8 cellular contexts compared by ENCODE assay signal in the genomic region with DNA sequence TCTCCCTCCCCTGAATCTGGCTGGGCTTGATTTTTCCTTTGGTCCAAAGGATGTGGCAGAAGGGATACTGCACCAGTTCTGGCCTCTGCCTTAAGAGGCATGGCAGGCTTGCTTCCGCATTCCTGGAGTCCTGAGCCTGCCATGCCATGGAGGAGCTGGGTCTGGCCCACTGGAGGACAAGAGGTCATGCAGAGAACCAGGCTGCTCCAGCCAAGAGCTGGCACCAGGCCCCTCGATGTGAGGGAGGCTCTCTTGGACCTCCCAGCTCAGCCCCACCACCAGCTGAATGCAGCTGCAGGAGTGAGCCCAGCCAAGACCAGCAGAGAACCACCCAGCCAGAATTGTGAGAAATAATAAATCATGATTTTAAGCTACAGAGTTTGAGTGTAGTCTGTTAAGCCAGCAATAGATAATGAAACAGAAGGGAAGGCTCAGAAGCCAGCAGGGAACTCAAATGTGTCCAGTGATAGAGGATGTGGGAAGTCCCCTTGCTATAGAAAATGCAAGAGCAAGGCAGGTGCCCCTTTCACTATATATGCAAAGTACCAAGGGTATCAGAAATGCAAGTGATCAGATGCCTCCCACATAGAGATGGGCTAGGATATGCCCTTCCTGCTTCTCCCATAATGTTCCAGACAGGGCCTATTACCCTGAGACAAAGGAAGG.
DNase-seq lines count a peak whose midpoint lies in the region; ATAC-seq and TF ChIP-seq lines count a peak whose summit lies in the region.

No MANE protein-coding gene starts in this region.

- CTCF ChIA-PET in SK-N-SH (lab: Yijun Ruan, JAX), result interaction anchor here (0.7 to 2.1 kb wide), 4 partner anchors 12 to 227 kb away, joined by 3 to 9 read pairs (median 3); no protein-coding TSS in a partner anchor
- CTCF ChIA-PET in activated B cell treated with CpG ODN at 0.5 μM for 24 hours (lab: Charles Lee), result no interaction called here

- in situ Hi-C loops in GM23248 (cut with MboI), result no loop called here

- TF ChIP-seq RAD21 in SK-N-SH (IDR thresholded peaks at IDR 0.05; ENCODE audit: low read length), result no peak

- no peak for DNase-seq in SK-N-SH
- DNase-seq in activated B cell treated with CpG ODN at 0.5 μM for 24 hours, result no peak
- DNase-seq in sciatic nerve (ENCODE audit: low spot score), result no peak
- DNase-seq in SHP77 (lab: John Stamatoyannopoulos, UW), result no peak
- DNase-seq in GM23248, result no peak
- no peak for DNase-seq in AML-193 (lab: John Stamatoyannopoulos, UW)

- no peak overlapping the region for H3K27ac Mint-ChIP-seq in activated B cell treated with CpG ODN at 0.5 μM for 24 hours

- H3K9me2 ChIP-seq in SK-N-SH, result no peaks in the 10 kb centered on the region
- H3K9me2 ChIP-seq in GM23248 (ENCODE audit: insufficient read depth), result no peaks in the 10 kb centered on the region

- ATAC-seq in SK-N-SH treated with all-trans-retinoic acid at 6 μM for 48 hours (peak; percentile 39; the same call in 1 of the 3 replicates), HG02588 (IDR thresholded peaks at IDR 0.05; ENCODE audit: unreplicated experiment) (peak; percentile 48), activated B cell treated with CpG ODN at 0.5 μM for 24 hours (ENCODE audit: low read depth) (peak; percentile 73), sciatic nerve (peak; percentile 44)

- H3K4me2 ChIP-seq in SK-N-SH, result no peak overlapping the region
- no peak overlapping the region for H3K4me2 ChIP-seq in GM23248 (ENCODE audit: unreplicated experiment)

- H3F3A ChIP-seq in SK-N-SH (replicated peaks; ENCODE audit: insufficient read depth) (no peaks in the 10 kb centered on the region), GM23248 (ENCODE audit: insufficient read depth) (0 out of 2 replicates have a peak, but pooled peaks cover 6% of the 10 kb centered on the region)

- H3K79me2 ChIP-seq in SK-N-SH (ENCODE audit: insufficient read depth), result no peaks in the 10 kb centered on the region
- no peaks in the 10 kb centered on the region for H3K79me2 ChIP-seq in GM23248 (ENCODE audit: insufficient read depth)

- H4K20me1 ChIP-seq in SK-N-SH (ENCODE audit: insufficient read depth), result no peaks in the 10 kb centered on the region
- no peaks in the 10 kb centered on the region for H4K20me1 ChIP-seq in GM23248 (ENCODE audit: insufficient read depth)

- intact Hi-C loops in activated B cell treated with CpG ODN at 0.5 μM for 24 hours (cut with micrococcal nuclease), result loop anchor here (1.0 to 2.0 kb wide), 2 partner anchors 10 to 74 kb away; no protein-coding TSS in a partner anchor
- intact Hi-C loops in sciatic nerve (cut with DNase I), result no loop called here

- no peak overlapping the region for H3K4me3 ChIP-seq in SK-N-SH (ENCODE audit: low read depth in 2 of 2, low read length in 1 of 2)
- H3K4me3 ChIP-seq in GM23248, result no peak overlapping the region

- POLR2A ChIA-PET in SK-N-SH (lab: Yijun Ruan, JAX), result no interaction called here
- POLR2A ChIA-PET in activated B cell treated with CpG ODN at 0.5 μM for 24 hours (lab: Charles Lee), result interaction anchor here (1.2 to 2.3 kb wide), 3 partner anchors 9 to 73 kb away, joined by 4 to 10 read pairs (median 9); no protein-coding TSS in a partner anchor

- no peaks in the 10 kb centered on the region for H3K9me3 Mint-ChIP-seq in activated B cell treated with CpG ODN at 0.5 μM for 24 hours

- H2AFZ ChIP-seq in SK-N-SH (ENCODE audit: low read depth) (no peak overlapping the region), GM23248 (no peak overlapping the region)

- WGBS in SK-N-SH (ENCODE audit: low lambda C conversion rate), result 100% methylated on average over 1 of the region's 2 CpGs
- WGBS in GM23248 (ENCODE audit: low coverage in 1 of 2, low lambda C conversion rate in 2 of 2, missing lambda C conversion rate in 2 of 2), 2 experiments, result 42 to 49% methylated on average over 2 of the region's 2 CpGs

- peak overlapping the region; percentile 39 for H3K4me3 Mint-ChIP-seq in activated B cell treated with CpG ODN at 0.5 μM for 24 hours

- TF ChIP-seq EP300 in SK-N-SH (IDR thresholded peaks at IDR 0.05; ENCODE audit: borderline replicate concordance in 1 of 2, low read depth in 1 of 2, low read length in 1 of 2), result no peak

- no peak overlapping the region for H3K27ac ChIP-seq in SK-N-SH (ENCODE audit: low read depth in 2 of 2, low read length in 1 of 2)
- H3K27ac ChIP-seq in GM23248, result no peak overlapping the region

- H3K9me3 ChIP-seq in SK-N-SH, result no peaks in the 10 kb centered on the region
- H3K9me3 ChIP-seq in GM23248 (ENCODE audit: low read depth), result no peaks in the 10 kb centered on the region

- no peak for TF ChIP-seq CTCF in SK-N-SH (IDR thresholded peaks at IDR 0.05)
- no peak for TF ChIP-seq CTCF in activated B cell treated with CpG ODN at 0.5 μM for 24 hours (IDR thresholded peaks at IDR 0.05)

- H3K4me1 Mint-ChIP-seq in activated B cell treated with CpG ODN at 0.5 μM for 24 hours, result peaks cover 60% of the 10 kb centered on the region

- no peaks in the 10 kb centered on the region for H3K27me3 ChIP-seq in SK-N-SH (ENCODE audit: insufficient read depth)
- H3K27me3 ChIP-seq in GM23248 (replicated peaks; ENCODE audit: insufficient read depth), result no peaks in the 10 kb centered on the region

- H3K4me1 ChIP-seq in SK-N-SH (ENCODE audit: control insufficient read depth in 1 of 2, insufficient read depth in 2 of 2, low read depth in 1 of 2, low read length in 1 of 2) (no peaks in the 10 kb centered on the region; a peak in 1 of 4 replicates), GM23248 (ENCODE audit: insufficient read depth) (0 out of 2 replicates have a peak, but pooled peaks cover 6% of the 10 kb centered on the region)

- no peaks in the 10 kb centered on the region for H3K27me3 Mint-ChIP-seq in activated B cell treated with CpG ODN at 0.5 μM for 24 hours

- H3K36me3 Mint-ChIP-seq in activated B cell treated with CpG ODN at 0.5 μM for 24 hours (ENCODE audit: low read depth), result no peaks in the 10 kb centered on the region

- H3K9ac ChIP-seq in SK-N-SH (no peak overlapping the region), GM23248 (no peak overlapping the region)

- H3K36me3 ChIP-seq in SK-N-SH (replicated peaks in 1 of 2; ENCODE audit: control insufficient read depth in 1 of 2, insufficient read depth in 2 of 2, low read length in 1 of 2) (no peaks in the 10 kb centered on the region), GM23248 (ENCODE audit: low read depth) (no peaks in the 10 kb centered on the region)

TF ChIP-seq in SK-N-SH treated with all-trans-retinoic acid at 6 μM for 48 hours, 23 proteins besides CTCF, POLR2A, EP300 and RAD21 (continues in another document):
- TF ChIP-seq ZNF565 (CRISPR knock-in tag; conservative IDR thresholded peaks at IDR 0.05; ENCODE audit: low read depth) (no peak), CSDC2 (CRISPR knock-in tag; IDR thresholded peaks at IDR 0.05) (no peak), TOX (CRISPR knock-in tag; IDR thresholded peaks at IDR 0.05; ENCODE audit: borderline replicate concordance) (no peak), BACH2 (CRISPR knock-in tag; IDR thresholded peaks at IDR 0.05; ENCODE audit: borderline replicate concordance) (no peak)
- TF ChIP-seq, protein P1, sequence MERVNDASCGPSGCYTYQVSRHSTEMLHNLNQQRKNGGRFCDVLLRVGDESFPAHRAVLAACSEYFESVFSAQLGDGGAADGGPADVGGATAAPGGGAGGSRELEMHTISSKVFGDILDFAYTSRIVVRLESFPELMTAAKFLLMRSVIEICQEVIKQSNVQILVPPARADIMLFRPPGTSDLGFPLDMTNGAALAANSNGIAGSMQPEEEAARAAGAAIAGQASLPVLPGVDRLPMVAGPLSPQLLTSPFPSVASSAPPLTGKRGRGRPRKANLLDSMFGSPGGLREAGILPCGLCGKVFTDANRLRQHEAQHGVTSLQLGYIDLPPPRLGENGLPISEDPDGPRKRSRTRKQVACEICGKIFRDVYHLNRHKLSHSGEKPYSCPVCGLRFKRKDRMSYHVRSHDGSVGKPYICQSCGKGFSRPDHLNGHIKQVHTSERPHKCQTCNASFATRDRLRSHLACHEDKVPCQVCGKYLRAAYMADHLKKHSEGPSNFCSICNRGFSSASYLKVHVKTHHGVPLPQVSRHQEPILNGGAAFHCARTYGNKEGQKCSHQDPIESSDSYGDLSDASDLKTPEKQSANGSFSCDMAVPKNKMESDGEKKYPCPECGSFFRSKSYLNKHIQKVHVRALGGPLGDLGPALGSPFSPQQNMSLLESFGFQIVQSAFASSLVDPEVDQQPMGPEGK (CRISPR knock-in tag; IDR thresholded peaks at IDR 0.05; ENCODE audit: borderline replicate concordance), result no peak

TF ChIP-seq in SK-N-SH, 30 proteins besides CTCF, POLR2A, EP300 and RAD21 (continues in another document):
- TF ChIP-seq JUND (IDR thresholded peaks at IDR 0.05), result no peak
- TF ChIP-seq, protein P2, sequence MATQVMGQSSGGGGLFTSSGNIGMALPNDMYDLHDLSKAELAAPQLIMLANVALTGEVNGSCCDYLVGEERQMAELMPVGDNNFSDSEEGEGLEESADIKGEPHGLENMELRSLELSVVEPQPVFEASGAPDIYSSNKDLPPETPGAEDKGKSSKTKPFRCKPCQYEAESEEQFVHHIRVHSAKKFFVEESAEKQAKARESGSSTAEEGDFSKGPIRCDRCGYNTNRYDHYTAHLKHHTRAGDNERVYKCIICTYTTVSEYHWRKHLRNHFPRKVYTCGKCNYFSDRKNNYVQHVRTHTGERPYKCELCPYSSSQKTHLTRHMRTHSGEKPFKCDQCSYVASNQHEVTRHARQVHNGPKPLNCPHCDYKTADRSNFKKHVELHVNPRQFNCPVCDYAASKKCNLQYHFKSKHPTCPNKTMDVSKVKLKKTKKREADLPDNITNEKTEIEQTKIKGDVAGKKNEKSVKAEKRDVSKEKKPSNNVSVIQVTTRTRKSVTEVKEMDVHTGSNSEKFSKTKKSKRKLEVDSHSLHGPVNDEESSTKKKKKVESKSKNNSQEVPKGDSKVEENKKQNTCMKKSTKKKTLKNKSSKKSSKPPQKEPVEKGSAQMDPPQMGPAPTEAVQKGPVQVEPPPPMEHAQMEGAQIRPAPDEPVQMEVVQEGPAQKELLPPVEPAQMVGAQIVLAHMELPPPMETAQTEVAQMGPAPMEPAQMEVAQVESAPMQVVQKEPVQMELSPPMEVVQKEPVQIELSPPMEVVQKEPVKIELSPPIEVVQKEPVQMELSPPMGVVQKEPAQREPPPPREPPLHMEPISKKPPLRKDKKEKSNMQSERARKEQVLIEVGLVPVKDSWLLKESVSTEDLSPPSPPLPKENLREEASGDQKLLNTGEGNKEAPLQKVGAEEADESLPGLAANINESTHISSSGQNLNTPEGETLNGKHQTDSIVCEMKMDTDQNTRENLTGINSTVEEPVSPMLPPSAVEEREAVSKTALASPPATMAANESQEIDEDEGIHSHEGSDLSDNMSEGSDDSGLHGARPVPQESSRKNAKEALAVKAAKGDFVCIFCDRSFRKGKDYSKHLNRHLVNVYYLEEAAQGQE (IDR thresholded peaks at IDR 0.05; ENCODE audit: low read depth, low read length), result no peak
- TF ChIP-seq NFIC (IDR thresholded peaks at IDR 0.05; ENCODE audit: borderline replicate concordance), result no peak
- TF ChIP-seq TEAD4 (IDR thresholded peaks at IDR 0.05; ENCODE audit: borderline replicate concordance, insufficient read depth), result no peak
